ENCODE assay signal across 7 cellular contexts in genomic region chr9:97067490-97067889, GRCh38. TPM values are rescaled to one million over a fixed set of nuclear protein-coding genes. Genes with fewer than 3 reads are reported as not detected.
"Had no signal": no experiment of that assay in that cellular context is flagged by ENCODE, and none has a peak within 500 bp of the region (broad histone marks: within the 10 kb centered on the region; RNA-seq: fewer than 3 reads in every experiment).

No MANE protein-coding gene starts in this region.

- DNase-seq: IMR-90, KBM-7, KG1 had no signal

- H3K27ac ChIP-seq: HL-60 had no signal

- H3K36me3 Mint-ChIP-seq: IgD-negative memory B cell had no signal

- H3K4me1 Mint-ChIP-seq: IgD-negative memory B cell had no signal

- H3K27ac Mint-ChIP-seq: IgD-negative memory B cell had no signal

- H3K4me3 Mint-ChIP-seq: IgD-negative memory B cell had no signal

- ATAC-seq: HepG2, K562 had no signal

- H3K4me3 ChIP-seq: K562 had no signal

RNA-seq across cellular contexts. Expression of gene CTSV, which starts 28.5 kb away (rescaled TPM):
- polyA plus RNA-seq: IgD-negative memory B cell had no signal
